In the genomic region with DNA sequence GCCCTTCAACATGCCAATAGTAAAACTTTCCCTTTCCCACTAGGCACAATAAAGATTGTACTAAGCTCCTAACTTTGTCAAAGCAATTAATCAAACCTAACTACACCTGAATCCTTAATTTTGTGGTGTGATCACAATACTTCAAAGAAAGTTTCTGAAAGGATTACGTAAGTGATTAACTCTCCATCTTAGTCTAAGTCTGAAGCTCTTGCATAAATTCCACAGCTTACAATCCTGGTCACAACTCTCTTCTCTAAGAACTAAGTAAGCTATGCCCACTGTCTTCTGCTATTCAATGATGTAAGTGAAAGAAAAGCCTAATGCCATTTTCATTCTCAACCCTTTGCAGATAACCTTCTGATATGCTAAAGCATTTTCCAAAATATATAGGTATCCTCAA, we compare ENCODE assay signal across 2 cellular contexts.
TF ChIP-seq lines count a peak whose summit lies in the region.

No MANE protein-coding gene starts in this region.

TF ChIP-seq in IMR-90, 13 proteins besides CTCF, POLR2A, EP300 and RAD21:
- TF ChIP-seq MXI1 (IDR thresholded peaks at IDR 0.05; ENCODE audit: borderline replicate concordance, low read depth, low read length) = no peak
- TF ChIP-seq FOS (IDR thresholded peaks at IDR 0.05; ENCODE audit: low read depth, low read length) = no peak
- peak; percentile 40; the same call in 1 of the 2 replicates for TF ChIP-seq CEBPB (IDR thresholded peaks at IDR 0.05; ENCODE audit: low read depth, low read length)
- no peak for TF ChIP-seq MAZ (IDR thresholded peaks at IDR 0.05; ENCODE audit: borderline replicate concordance, low read depth, low read length)

TF ChIP-seq in H1, 55 proteins besides CTCF, POLR2A, EP300 and RAD21:
- no peak for TF ChIP-seq GTF2F1 (IDR thresholded peaks at IDR 0.05; ENCODE audit: borderline replicate concordance, low read depth, low read length)
- TF ChIP-seq CEBPB (IDR thresholded peaks at IDR 0.05; ENCODE audit: low read depth, low read length) = peak; percentile 31; the same call in 1 of the 2 replicates
